Comparison of ENCODE assay signal across 21 cellular contexts in the genomic region with DNA sequence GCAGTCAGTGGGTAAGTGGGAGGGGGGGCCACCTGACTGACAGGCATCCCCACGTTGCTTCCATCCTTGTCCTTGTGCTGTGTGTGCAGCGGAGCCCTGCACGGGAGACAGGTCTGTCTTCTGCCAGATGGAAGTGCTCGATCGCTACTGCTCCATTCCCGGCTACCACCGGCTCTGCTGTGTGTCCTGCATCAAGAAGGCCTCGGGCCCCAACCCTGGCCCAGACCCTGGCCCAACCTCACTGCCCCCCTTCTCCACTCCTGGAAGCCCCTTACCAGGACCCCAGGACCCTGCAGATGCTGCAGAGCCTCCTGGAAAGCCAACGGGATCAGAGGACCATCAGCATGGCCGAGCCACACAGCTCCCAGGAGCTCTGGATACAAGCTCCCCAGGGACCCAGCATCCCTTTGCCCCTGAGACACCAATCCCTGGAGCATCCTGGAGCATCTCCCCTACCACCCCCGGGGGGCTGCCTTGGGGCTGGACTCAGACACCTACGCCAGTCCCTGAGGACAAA. TPM values are rescaled to one million over a fixed set of nuclear protein-coding genes. Genes with fewer than 3 reads are reported as not detected.
"Had no signal": no experiment of that assay in that cellular context is flagged by ENCODE, and none has a peak within 500 bp of the region (broad histone marks: within the 10 kb centered on the region; RNA-seq: fewer than 3 reads in every experiment).

No MANE protein-coding gene starts in this region.

- H3K9me3 ChIP-seq: body of pancreas, upper lobe of right lung had no signal

- DNase-seq: activated CD4-positive, alpha-beta memory T cell treated with anti-CD3 and anti-CD28 coated beads for 36 hours; activated CD4-positive, alpha-beta T cell treated with anti-CD3 and anti-CD28 coated beads for 36 hours; activated CD8-positive, alpha-beta memory T cell treated with anti-CD3 and anti-CD28 coated beads, Interleukin-2, amount 10 ng/mL, durations not matched to agents 7 days and 5 days; activated naive CD4-positive, alpha-beta T cell; amniotic stem cell; body of pancreas; foreskin keratinocyte; left colon; midbrain; stimulated activated naive CD4-positive, alpha-beta T cell had no signal

- H3K4me3 Mint-ChIP-seq: activated CD4-positive, alpha-beta memory T cell treated with anti-CD3 and anti-CD28 coated beads for 36 hours; activated CD4-positive, alpha-beta T cell treated with anti-CD3 and anti-CD28 coated beads for 36 hours; activated CD8-positive, alpha-beta memory T cell treated with anti-CD3 and anti-CD28 coated beads, Interleukin-2, amount 10 ng/mL, durations not matched to agents 7 days and 5 days; activated naive CD8-positive, alpha-beta T cell treated with anti-CD3 and anti-CD28 coated beads for 36 hours had no signal

- H3K27me3 Mint-ChIP-seq: activated CD4-positive, alpha-beta T cell treated with anti-CD3 and anti-CD28 coated beads for 36 hours had no signal

- H3K4me2 ChIP-seq: hepatocyte had no signal

- H3K27ac ChIP-seq: body of pancreas, epithelial cell of prostate, foreskin keratinocyte, hepatocyte, parathyroid adenoma, upper lobe of right lung had no signal

- ATAC-seq: activated CD8-positive, alpha-beta memory T cell treated with anti-CD3 and anti-CD28 coated beads, Interleukin-2, amount 10 ng/mL, durations not matched to agents 7 days and 5 days; body of pancreas; foreskin keratinocyte; left colon; upper lobe of right lung had no signal

- H3K4me3 ChIP-seq: body of pancreas, hepatocyte, upper lobe of right lung had no signal

- H3K9me3 Mint-ChIP-seq: activated CD4-positive, alpha-beta memory T cell treated with anti-CD3 and anti-CD28 coated beads for 36 hours; activated naive CD8-positive, alpha-beta T cell treated with anti-CD3 and anti-CD28 coated beads for 36 hours had no signal

- H3K36me3 ChIP-seq: upper lobe of right lung had no signal

- H3K27ac Mint-ChIP-seq: activated CD4-positive, alpha-beta memory T cell treated with anti-CD3 and anti-CD28 coated beads for 36 hours; activated CD4-positive, alpha-beta T cell treated with anti-CD3 and anti-CD28 coated beads for 36 hours; activated CD8-positive, alpha-beta memory T cell treated with anti-CD3 and anti-CD28 coated beads, Interleukin-2, amount 10 ng/mL, durations not matched to agents 7 days and 5 days; activated naive CD8-positive, alpha-beta T cell treated with anti-CD3 and anti-CD28 coated beads for 36 hours had no signal

- H3K4me1 ChIP-seq: body of pancreas, foreskin keratinocyte, parathyroid adenoma, upper lobe of right lung had no signal

- H3K27me3 ChIP-seq: body of pancreas, hepatocyte, upper lobe of right lung had no signal

- H3K9ac ChIP-seq: parathyroid adenoma had no signal

- H2AFZ ChIP-seq: hepatocyte, parathyroid adenoma had no signal

- H3K36me3 Mint-ChIP-seq: activated CD4-positive, alpha-beta memory T cell treated with anti-CD3 and anti-CD28 coated beads for 36 hours; activated naive CD8-positive, alpha-beta T cell treated with anti-CD3 and anti-CD28 coated beads for 36 hours had no signal

RNA-seq across cellular contexts. Expression of gene TBATA, which starts 24.8 kb away (rescaled TPM):
- total RNA-seq: activated CD4-positive, alpha-beta memory T cell treated with anti-CD3 and anti-CD28 coated beads for 36 hours; activated CD4-positive, alpha-beta T cell treated with anti-CD3 and anti-CD28 coated beads for 36 hours; activated CD8-positive, alpha-beta memory T cell treated with anti-CD3 and anti-CD28 coated beads, Interleukin-2, amount 10 ng/mL, durations not matched to agents 7 days and 5 days; activated naive CD8-positive, alpha-beta T cell treated with anti-CD3 and anti-CD28 coated beads for 36 hours; body of pancreas; cardiac septum; dermis microvascular lymphatic vessel endothelial cell; fibroblast of lung; foreskin keratinocyte; hepatocyte; left colon; lung microvascular endothelial cell; myocyte; T-helper 2 cell treated with Interferon-gamma antibody and Interleukin-4, amounts not matched to agents 100 ng/mL and 5 ng/mL, for 36 hours; upper lobe of right lung had no signal
- polyA plus RNA-seq: fibroblast of lung, foreskin keratinocyte, hepatocyte had no signal
